Comparison of ENCODE assay signal across 21 cellular contexts in the genomic region with DNA sequence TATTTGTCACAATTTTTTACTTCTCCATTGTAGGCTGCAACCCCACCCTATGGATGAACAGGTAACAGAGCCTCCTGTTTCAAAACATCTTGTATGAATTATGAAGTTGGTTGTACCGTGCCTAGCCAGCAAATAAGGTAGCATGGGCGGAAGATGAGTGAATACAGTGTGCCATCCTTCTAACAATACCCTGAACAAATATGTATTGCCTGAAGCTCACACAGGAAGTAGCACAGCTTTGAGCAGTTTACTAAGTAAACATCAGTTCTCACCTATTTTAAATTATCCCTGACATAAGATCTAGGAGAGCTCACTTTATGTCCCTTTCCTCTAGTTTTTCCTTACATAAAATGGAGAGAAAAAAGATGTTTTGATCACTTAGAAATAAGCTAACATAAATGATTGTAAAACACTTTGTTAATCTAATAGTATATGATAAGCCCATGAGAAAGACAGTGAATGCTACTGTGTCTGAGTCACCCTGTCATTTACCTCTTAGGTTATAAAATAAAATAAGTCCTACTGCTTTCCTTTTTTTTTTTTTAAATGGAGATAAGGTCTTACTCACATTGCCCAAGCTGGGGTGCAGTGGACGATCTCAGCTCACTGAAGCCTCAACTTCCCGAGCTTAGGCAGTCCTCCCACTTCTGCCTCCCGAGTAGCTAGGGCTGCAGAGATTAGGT. TPM values are rescaled to one million over a fixed set of nuclear protein-coding genes. Genes with fewer than 3 reads are reported as not detected.
DNase-seq lines count a peak whose midpoint lies in the region; ATAC-seq and TF ChIP-seq lines count a peak whose summit lies in the region.
"Had no signal": no experiment of that assay in that cellular context is flagged by ENCODE, and none has a peak within 500 bp of the region (broad histone marks: within the 10 kb centered on the region; RNA-seq: fewer than 3 reads in every experiment).

No MANE protein-coding gene starts in this region.

- H4K20me1 ChIP-seq in IMR-90 (ENCODE audit: insufficient read depth, low read length) (no peaks in the 10 kb centered on the region), PC-3 (ENCODE audit: low read length) (no peaks in the 10 kb centered on the region)

- H3K56ac ChIP-seq in IMR-90 (ENCODE audit: extremely low read depth, insufficient read depth, low read length), result no peak overlapping the region

- H3K4ac ChIP-seq in IMR-90 (ENCODE audit: low read depth, low read length), result no peak overlapping the region

- H3K4me1 ChIP-seq in IMR-90 (ENCODE audit: control insufficient read depth, insufficient read depth, low read length), result no peaks in the 10 kb centered on the region
- peaks cover 13% of the 10 kb centered on the region for H3K4me1 ChIP-seq in PC-3 (ENCODE audit: insufficient read depth, low read length)
- no peaks in the 10 kb centered on the region for H3K4me1 ChIP-seq in mucosa of descending colon (ENCODE audit: low read depth)
- H3K4me1 ChIP-seq: stomach, upper lobe of left lung had no signal

- H3K36me3 ChIP-seq in IMR-90 (ENCODE audit: control insufficient read depth, insufficient read depth, low read length) (peaks cover 25% of the 10 kb centered on the region), PC-3 (ENCODE audit: low read depth, low read length) (no peaks in the 10 kb centered on the region), mucosa of descending colon (ENCODE audit: low read depth) (no peaks in the 10 kb centered on the region)

- no peak overlapping the region for H2BK15ac ChIP-seq in IMR-90 (ENCODE audit: low read depth, low read length)

- H3K79me1 ChIP-seq in IMR-90 (ENCODE audit: low read depth in 1 of 2, low read length in 2 of 2), result peaks cover 0 to 6% of the 10 kb centered on the region in 2 experiments; a peak in 2 of 4 replicates

- WGBS in IMR-90 (ENCODE audit: extremely low coverage in 2 of 2, insufficient read length in 1 of 2), 2 experiments, result 89% methylated on average over 3 of the region's 5 CpGs; no CpG with 5 or more reads in 1 of the 2 experiments

- dilution Hi-C loops in IMR-90 (cut with HindIII; ENCODE audit: low sequenced_read_pairs, unreplicated experiment), result no loop called here

- no peak overlapping the region for H2BK5ac ChIP-seq in IMR-90 (ENCODE audit: low read depth, low read length, poor library complexity, severe bottlenecking)

- in situ Hi-C loops in IMR-90 (cut with MboI; ENCODE audit: low sequenced_read_pairs), result no loop called here

- no peak overlapping the region for H2AK5ac ChIP-seq in IMR-90 (ENCODE audit: low read depth, low read length)

- no peaks in the 10 kb centered on the region for H3K4me1 Mint-ChIP-seq in Calu3 (ENCODE audit: low read depth, unreplicated experiment)

- H3K27ac ChIP-seq in IMR-90 (ENCODE audit: insufficient read depth, low read length), result no peak overlapping the region
- peak overlapping the region; percentile 7; the same call in 1 of the 2 replicates for H3K27ac ChIP-seq in PC-3 (ENCODE audit: low read length)
- H3K27ac ChIP-seq: 22Rv1, stomach, upper lobe of left lung had no signal

- intact Hi-C loops in IMR-90 (cut with micrococcal nuclease) (no loop called here), PC-3 (cut with micrococcal nuclease) (loop anchor here (10.0 kb wide), 1 partner anchor 68 kb away; no protein-coding TSS in a partner anchor), mucosa of descending colon (cut with DNase I, micrococcal nuclease) (no loop called here), Calu3 (cut with micrococcal nuclease; ENCODE audit: unreplicated experiment) (no loop called here)

- H3K79me2 ChIP-seq in PC-3 (ENCODE audit: low read length), result no peaks in the 10 kb centered on the region

- no peak overlapping the region for H2BK20ac ChIP-seq in IMR-90 (ENCODE audit: low read depth, low read length)

- CTCF ChIA-PET in IMR-90 (lab: Yijun Ruan, JAX) (no interaction called here), PC-3 (lab: Charles Lee) (interaction anchor here (0.6 to 0.9 kb wide), 2 partner anchors 67 to 151 kb away, joined by 3 to 4 read pairs; no protein-coding TSS in a partner anchor), Calu3 (lab: Charles Lee) (no interaction called here)

- no peak overlapping the region for H3K4me3 Mint-ChIP-seq in Calu3 (ENCODE audit: low read depth, unreplicated experiment)
- H3K4me3 Mint-ChIP-seq: activated T-cell treated with anti-CD3 and anti-CD28 coated beads, Interleukin-2, amount 50 U/mL, for 72 hours; GM23338 had no signal

- TF ChIP-seq CTCF in IMR-90 (conservative IDR thresholded peaks at IDR 0.05; ENCODE audit: low read depth, low read length), result no peak
- no peak for TF ChIP-seq CTCF in PC-3 (conservative IDR thresholded peaks at IDR 0.05; ENCODE audit: low read depth, low read length)
- no peak for TF ChIP-seq CTCF in mucosa of descending colon (IDR thresholded peaks at IDR 0.05)
- no peak for TF ChIP-seq CTCF in Calu3 (IDR thresholded peaks at IDR 0.05; ENCODE audit: unreplicated experiment)

- peaks cover 3% of the 10 kb centered on the region; the same call in 1 of the 2 replicates for H3K9me1 ChIP-seq in IMR-90 (ENCODE audit: insufficient read depth, low read length)

- no peak overlapping the region for H3K14ac ChIP-seq in IMR-90 (replicated peaks; ENCODE audit: low read depth, low read length)

- no peak for TF ChIP-seq RAD21 in IMR-90 (IDR thresholded peaks at IDR 0.05; ENCODE audit: low read length)

- no peak overlapping the region for H2BK120ac ChIP-seq in IMR-90 (ENCODE audit: low read depth, low read length)

- H4K5ac ChIP-seq in IMR-90 (ENCODE audit: low read depth, low read length), result no peak overlapping the region

- no peak overlapping the region for H2AFZ ChIP-seq in IMR-90 (replicated peaks; ENCODE audit: low read length, poor library complexity)
- H2AFZ ChIP-seq in PC-3 (ENCODE audit: low read length), result no peak overlapping the region
- H2AFZ ChIP-seq: GM23338 had no signal

- DNase-seq in NCI-H1436 (lab: John Stamatoyannopoulos, UW) (peak; percentile 1), NCI-H1436 treated with DMSO at 0.1 percent for 48 hours (lab: John Stamatoyannopoulos, UW) (no peak), IMR-90 (peak; percentile 15), PC-3 (peak; percentile 54), mucosa of descending colon (no peak), Calu3 (no peak), NCI-H187 (lab: John Stamatoyannopoulos, UW) (no peak)
- DNase-seq: activated T-cell treated with anti-CD3 and anti-CD28 coated beads, Interleukin-2, amount 50 U/mL, for 72 hours; cortex of kidney; mammary epithelial cell; NCI-H1417 treated with DMSO at 0.1 percent for 48 hours; NCI-H524 treated with DMSO at 0.1 percent for 48 hours; OCI-M1; posterior cingulate gyrus; stimulated activated CD4-positive, alpha-beta T cell treated with anti-CD3 and anti-CD28 coated beads, Interleukin-2, amount 100 ng/mL, for 48 hours; stomach; upper lobe of left lung had no signal

- no peaks in the 10 kb centered on the region for H3K27me3 ChIP-seq in IMR-90 (ENCODE audit: control insufficient read depth, insufficient read depth, low read length)
- H3K27me3 ChIP-seq in PC-3 (ENCODE audit: low read length), result no peaks in the 10 kb centered on the region
- H3K27me3 ChIP-seq: stomach, upper lobe of left lung had no signal

- H3K9me2 ChIP-seq in PC-3 (replicated peaks; ENCODE audit: low read length), result no peaks in the 10 kb centered on the region

- POLR2A ChIA-PET in IMR-90 (lab: Charles Lee; ENCODE audit: unreplicated experiment) (no interaction called here), PC-3 (lab: Charles Lee; ENCODE audit: unreplicated experiment) (interaction anchor here (0.5 to 0.6 kb wide), 5 partner anchors 20 to 207 kb away, joined by 3 to 15 read pairs (median 5); no protein-coding TSS in a partner anchor)

- H3K27ac Mint-ChIP-seq in Calu3 (ENCODE audit: unreplicated experiment), result no peak overlapping the region
- H3K27ac Mint-ChIP-seq: activated naive CD4-positive, alpha-beta T cell treated with anti-CD3 and anti-CD28 coated beads, Interleukin-2, amount 50 U/mL, for 72 hours; activated T-cell treated with anti-CD3 and anti-CD28 coated beads, Interleukin-2, amount 50 U/mL, for 72 hours; GM23338 had no signal

- BruUV-seq in IMR-90 (replicated peaks; lab: Mats Ljungman, UMichigan) (no TSS peak), PC-3 (replicated peaks; lab: Mats Ljungman, UMichigan) (no TSS peak), Calu3 (replicated peaks; lab: Mats Ljungman, UMichigan) (no TSS peak)

- H3K9ac ChIP-seq in IMR-90 (ENCODE audit: low read depth, low read length) (no peak overlapping the region), PC-3 (ENCODE audit: low read length) (no peak overlapping the region)

- no peak overlapping the region for H3K18ac ChIP-seq in IMR-90 (ENCODE audit: low read depth, low read length)

- no peaks in the 10 kb centered on the region for H3K9me3 Mint-ChIP-seq in Calu3 (ENCODE audit: low read depth, unreplicated experiment)
- H3K9me3 Mint-ChIP-seq: activated naive CD4-positive, alpha-beta T cell treated with anti-CD3 and anti-CD28 coated beads, Interleukin-2, amount 50 U/mL, for 72 hours; activated T-cell treated with anti-CD3 and anti-CD28 coated beads, Interleukin-2, amount 50 U/mL, for 72 hours; GM23338 had no signal

- no peak overlapping the region for H3K23ac ChIP-seq in IMR-90 (ENCODE audit: low read depth, low read length)

- no peaks in the 10 kb centered on the region for H3K27me3 Mint-ChIP-seq in Calu3 (ENCODE audit: unreplicated experiment)

- no peak overlapping the region for H4K91ac ChIP-seq in IMR-90 (ENCODE audit: insufficient read depth, low read depth, low read length)

- H3K4me2 ChIP-seq in IMR-90 (ENCODE audit: low read depth, low read length), result no peak overlapping the region
- H3K4me2 ChIP-seq in PC-3 (ENCODE audit: low read length), result peak overlapping the region; percentile 1; the same call in 1 of the 2 replicates
- H3K4me2 ChIP-seq: GM23338 had no signal

- H3K9me3 ChIP-seq in IMR-90 (ENCODE audit: control insufficient read depth, insufficient read depth, low read length), result no peaks in the 10 kb centered on the region
- H3K9me3 ChIP-seq in PC-3 (ENCODE audit: low read length), result no peaks in the 10 kb centered on the region
- no peaks in the 10 kb centered on the region for H3K9me3 ChIP-seq in mucosa of descending colon
- H3K9me3 ChIP-seq: stomach, upper lobe of left lung had no signal

- H3K36me3 Mint-ChIP-seq in Calu3 (ENCODE audit: insufficient read depth, unreplicated experiment), result no peaks in the 10 kb centered on the region
- H3K36me3 Mint-ChIP-seq: activated naive CD4-positive, alpha-beta T cell treated with anti-CD3 and anti-CD28 coated beads, Interleukin-2, amount 50 U/mL, for 72 hours had no signal

- TF ChIP-seq POLR2A in IMR-90 (IDR thresholded peaks at IDR 0.05; ENCODE audit: low read depth, low read length), result no peak

- no peak overlapping the region for H3K4me3 ChIP-seq in IMR-90 (ENCODE audit: insufficient read depth, low read depth, low read length)
- no peak overlapping the region for H3K4me3 ChIP-seq in PC-3 (ENCODE audit: low read length)
- no peak overlapping the region for H3K4me3 ChIP-seq in mucosa of descending colon
- H3K4me3 ChIP-seq: GM23338, stomach, upper lobe of left lung had no signal

- H2AK9ac ChIP-seq in IMR-90 (replicated peaks; ENCODE audit: low read depth, low read length, poor library complexity), result no peak overlapping the region

- no peak for ATAC-seq in IMR-90 (ENCODE audit: low read depth)
- ATAC-seq in PC-3, result peak; percentile 93
- ATAC-seq in mucosa of descending colon, result peak; percentile 85
- ATAC-seq in HG02852 (IDR thresholded peaks at IDR 0.05; ENCODE audit: unreplicated experiment), result no peak
- ATAC-seq: activated naive CD4-positive, alpha-beta T cell treated with anti-CD3 and anti-CD28 coated beads, Interleukin-2, amount 50 U/mL, for 72 hours; activated T-cell treated with anti-CD3 and anti-CD28 coated beads, Interleukin-2, amount 50 U/mL, for 72 hours; GM23338 had no signal

- H4K8ac ChIP-seq in IMR-90 (ENCODE audit: low read depth in 2 of 2, low read length in 2 of 2), result no peak overlapping the region

- no peaks in the 10 kb centered on the region for H3F3A ChIP-seq in PC-3 (ENCODE audit: low read length, unreplicated experiment)

RNA-seq across cellular contexts. Expression of gene GRSF1, which starts 36.6 kb away (rescaled TPM):
- total RNA-seq in IMR-90 (2012; rRNA removed) (67.7 and 107 TPM in 2 replicates), PC-3 (2014; rRNA removed) (102 and 103 TPM in 2 replicates), mucosa of descending colon (10 to 100 TPM; 70.2 to 81.5 (median 70.6) TPM), Calu3 (2022) (63.0 and 68.7 TPM in 2 replicates)
- polyA plus RNA-seq in IMR-90 (2012; rRNA removed), result 58.3 and 71.5 TPM in 2 replicates
- 22.3 and 26.0 TPM in 2 replicates for polyA plus RNA-seq in IMR-90 (2012; cell fraction: cytosol; rRNA removed)
- 29.1 and 48.2 TPM in 2 replicates for polyA plus RNA-seq in IMR-90 (2012; cell fraction: nucleus; rRNA removed; ENCODE audit: low replicate concordance)

Comparison
In these comparisons a context has a peak if more than half of its experiments do, and no peak if none do; other contexts are left out.
1. DNase-seq: peak in NCI-H1436 (single experiment), IMR-90 (single experiment) and PC-3 (single experiment); none in NCI-H1436 treated with DMSO at 0.1 percent for 48 hours (single experiment), mucosa of descending colon (0 of 3), Calu3 (single experiment) and NCI-H187 (0 of 2).
2. ATAC-seq: peak in PC-3 (single experiment) and mucosa of descending colon (single experiment); none in IMR-90 (single experiment) and HG02852 (single experiment).